ENCODE assay signal across 11 cellular contexts in the genomic region with DNA sequence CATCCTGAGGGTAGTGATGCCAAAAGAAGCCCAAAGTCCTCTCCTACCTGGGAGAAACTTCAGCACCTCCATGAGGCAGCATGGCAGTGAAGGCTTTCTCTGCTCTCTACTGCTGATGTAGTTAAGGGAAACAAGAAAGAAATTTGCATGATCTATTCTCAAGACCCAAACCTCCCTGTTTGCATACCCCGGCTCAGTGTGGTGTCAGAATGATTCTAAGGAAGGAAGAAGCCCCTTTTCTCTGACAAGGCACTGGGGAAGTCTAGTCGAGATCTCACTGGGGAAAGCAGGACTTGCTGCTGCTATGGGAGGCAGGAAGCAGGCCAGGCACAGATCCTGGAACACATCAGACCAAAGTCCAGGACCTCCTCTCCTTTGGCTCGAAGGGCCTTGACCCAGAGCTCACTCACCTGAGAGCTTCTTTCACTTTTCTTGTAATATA.
DNase-seq lines count a peak whose midpoint lies in the region; ATAC-seq and TF ChIP-seq lines count a peak whose summit lies in the region.
"Had no signal": no experiment of that assay in that cellular context is flagged by ENCODE, and none has a peak within 500 bp of the region (broad histone marks: within the 10 kb centered on the region; RNA-seq: fewer than 3 reads in every experiment).

No MANE protein-coding gene starts in this region.

- TF ChIP-seq CTCF in GM12864 (IDR thresholded peaks at IDR 0.05; ENCODE audit: low read depth, low read length, missing control alignments) (no peak), osteoblast (IDR thresholded peaks at IDR 0.05; ENCODE audit: extremely low read depth, low read depth, low read length) (no peak)

- peak overlapping the region; percentile 93 for H3K27ac ChIP-seq in effector memory CD4-positive, alpha-beta T cell (ENCODE audit: insufficient read depth, low read length, poor library complexity, severe bottlenecking)
- H3K27ac ChIP-seq in osteoblast (ENCODE audit: low read depth, low read length) = no peak overlapping the region
- H3K27ac ChIP-seq: left lung had no signal

- peaks cover 5% of the 10 kb centered on the region for H3K36me3 ChIP-seq in effector memory CD4-positive, alpha-beta T cell (ENCODE audit: control insufficient read depth, insufficient read depth, low read length)
- no peaks in the 10 kb centered on the region for H3K36me3 ChIP-seq in osteoblast (ENCODE audit: insufficient read depth, low read length)
- H3K36me3 ChIP-seq: left lung had no signal

- no peak overlapping the region for H2AFZ ChIP-seq in osteoblast (ENCODE audit: low read length)

- H3K4me2 ChIP-seq in osteoblast (ENCODE audit: insufficient read depth, low read length) = no peak overlapping the region

- H3K4me3 ChIP-seq in GM12864 (ENCODE audit: low read depth, low read length) (peak overlapping the region; percentile 30), osteoblast (ENCODE audit: insufficient read depth, low read length) (no peak overlapping the region)
- H3K4me3 ChIP-seq in effector memory CD4-positive, alpha-beta T cell (ENCODE audit: insufficient read depth, low read depth, low read length, poor library complexity, severe bottlenecking) = no peak overlapping the region
- H3K4me3 ChIP-seq: left lung had no signal

- DNase-seq in GM12864 (ENCODE audit: low read depth) (no peak), GM19240 (ENCODE audit: insufficient read length, low spot score) (no peak), GF-D8 (lab: John Stamatoyannopoulos, UW) (no peak), osteoblast (ENCODE audit: insufficient read length, low spot score, missing footprints) (no peak)
- DNase-seq in effector memory CD4-positive, alpha-beta T cell = no peak
- DNase-seq in effector CD4-positive, alpha-beta T cell = no peak
- DNase-seq: DMS79 treated with DMSO at 0.1 percent for 48 hours, left lung, PC-3 had no signal

- H3K27me3 ChIP-seq in effector memory CD4-positive, alpha-beta T cell (replicated peaks; ENCODE audit: control insufficient read depth, insufficient read depth, low read length, poor library complexity, severe bottlenecking) = no peaks in the 10 kb centered on the region
- H3K27me3 ChIP-seq in osteoblast (ENCODE audit: insufficient read depth, low read length) = no peaks in the 10 kb centered on the region
- H3K27me3 ChIP-seq: left lung had no signal

- ATAC-seq in GM19463 (IDR thresholded peaks at IDR 0.05; ENCODE audit: unreplicated experiment) = peak; percentile 83
- ATAC-seq in HG03159 (IDR thresholded peaks at IDR 0.05; ENCODE audit: unreplicated experiment) = peak; percentile 90
- ATAC-seq: left lung, PC-3 had no signal

- H3K9me3 ChIP-seq in effector memory CD4-positive, alpha-beta T cell (ENCODE audit: control insufficient read depth, low read length) = no peaks in the 10 kb centered on the region
- no peaks in the 10 kb centered on the region for H3K9me3 ChIP-seq in osteoblast (ENCODE audit: low read depth, low read length)
- H3K9me3 ChIP-seq: left lung had no signal

- H3K79me2 ChIP-seq in osteoblast (ENCODE audit: insufficient read depth, low read length) = no peaks in the 10 kb centered on the region

- H4K20me1 ChIP-seq in osteoblast (ENCODE audit: insufficient read depth, low read length) = no peaks in the 10 kb centered on the region

- peaks cover 66% of the 10 kb centered on the region for H3K4me1 ChIP-seq in effector memory CD4-positive, alpha-beta T cell (ENCODE audit: control insufficient read depth, insufficient read depth, low read length, poor library complexity, severe bottlenecking)
- H3K4me1 ChIP-seq in osteoblast (ENCODE audit: insufficient read depth, low read length) = no peaks in the 10 kb centered on the region
- H3K4me1 ChIP-seq: left lung had no signal
